ENCODE assay signal across 40 cellular contexts in genomic region chr4:112352736-112353135, GRCh38.
"Had no signal": no experiment of that assay in that cellular context is flagged by ENCODE, and none has a peak within 500 bp of the region (broad histone marks: within the 10 kb centered on the region; RNA-seq: fewer than 3 reads in every experiment).

No MANE protein-coding gene starts in this region.

- H3K4me1 ChIP-seq: adrenal gland, ascending aorta, body of pancreas, breast epithelium had no signal

- H3K27ac Mint-ChIP-seq: activated naive CD4-positive, alpha-beta T cell treated with anti-CD3 and anti-CD28 coated beads for 36 hours; activated naive CD4-positive, alpha-beta T cell treated with anti-CD3 and anti-CD28 coated beads, Interleukin-2, amount 10 ng/mL, durations not matched to agents 7 days and 5 days; activated naive CD4-positive, alpha-beta T cell treated with anti-CD3 and anti-CD28 coated beads, Interleukin-2, amount 50 U/mL, for 24 hours; activated naive CD4-positive, alpha-beta T cell treated with anti-CD3 and anti-CD28 coated beads, Interleukin-2, amount 50 U/mL, for 72 hours; activated naive CD8-positive, alpha-beta T cell; activated naive CD8-positive, alpha-beta T cell treated with anti-CD3 and anti-CD28 coated beads for 36 hours; activated naive CD8-positive, alpha-beta T cell treated with anti-CD3 and anti-CD28 coated beads, Interleukin-2, amount 10 ng/mL, durations not matched to agents 7 days and 5 days; activated naive CD8-positive, alpha-beta T cell treated with anti-CD3 and anti-CD28 coated beads, Interleukin-2, amount 50 U/mL, for 24 hours; activated T-cell treated with anti-CD3 and anti-CD28 coated beads, Interleukin-2, amount 50 U/mL, for 24 hours; activated T-helper 1 cell treated with anti-CD3 and anti-CD28 coated beads, Interleukin-12 subunit alpha, Interleukin-12 subunit beta, Interleukin-2, Interleukin-4 antibody, amounts not matched to agents 30 ng/mL and 10 ng/mL and 1 ng/mL, durations not matched to agents 14 hours and 24 hours and 36 hours; activated T-helper 17 cell treated with anti-CD3 and anti-CD28 coated beads, Interleukin-2, amount 50 U/mL, for 72 hours; activated T-helper 2 cell treated with anti-CD3 and anti-CD28 coated beads, Interferon-gamma antibody, Interleukin-2, Interleukin-4, amounts not matched to agents 10 μg/mL and 5 μg/mL and 100 μg/mL, durations not matched to agents 14 hours and 24 hours and 36 hours; brain had no signal

- H3K4me3 Mint-ChIP-seq: activated naive CD4-positive, alpha-beta T cell treated with anti-CD3 and anti-CD28 coated beads for 36 hours; activated naive CD4-positive, alpha-beta T cell treated with anti-CD3 and anti-CD28 coated beads, Interleukin-2, amount 10 ng/mL, durations not matched to agents 7 days and 5 days; activated naive CD4-positive, alpha-beta T cell treated with anti-CD3 and anti-CD28 coated beads, Interleukin-2, amount 50 U/mL, for 24 hours; activated naive CD8-positive, alpha-beta T cell; activated naive CD8-positive, alpha-beta T cell treated with anti-CD3 and anti-CD28 coated beads for 36 hours; activated naive CD8-positive, alpha-beta T cell treated with anti-CD3 and anti-CD28 coated beads, Interleukin-2, amount 10 ng/mL, durations not matched to agents 7 days and 5 days; activated naive CD8-positive, alpha-beta T cell treated with anti-CD3 and anti-CD28 coated beads, Interleukin-2, amount 50 U/mL, for 24 hours; activated T-cell treated with anti-CD3 and anti-CD28 coated beads, Interleukin-2, amount 50 U/mL, for 24 hours; activated T-cell treated with anti-CD3 and anti-CD28 coated beads, Interleukin-2, amount 50 U/mL, for 4 hours; activated T-cell treated with anti-CD3 and anti-CD28 coated beads, Interleukin-2, amount 50 U/mL, for 72 hours; activated T-helper 1 cell treated with anti-CD3 and anti-CD28 coated beads, Interleukin-12 subunit alpha, Interleukin-12 subunit beta, Interleukin-2, Interleukin-4 antibody, amounts not matched to agents 30 ng/mL and 10 ng/mL and 1 ng/mL, durations not matched to agents 14 hours and 24 hours and 36 hours; activated T-helper 17 cell treated with anti-CD3 and anti-CD28 coated beads, Interleukin-2, amount 50 U/mL, for 72 hours; brain; central memory CD8-positive, alpha-beta T cell had no signal

- H3K4me1 Mint-ChIP-seq: activated naive CD4-positive, alpha-beta T cell treated with anti-CD3 and anti-CD28 coated beads, Interleukin-2, amount 10 ng/mL, durations not matched to agents 7 days and 5 days; activated naive CD8-positive, alpha-beta T cell treated with anti-CD3 and anti-CD28 coated beads for 36 hours; activated naive CD8-positive, alpha-beta T cell treated with anti-CD3 and anti-CD28 coated beads, Interleukin-2, amount 10 ng/mL, durations not matched to agents 7 days and 5 days; activated naive CD8-positive, alpha-beta T cell treated with anti-CD3 and anti-CD28 coated beads, Interleukin-2, amount 50 U/mL, for 24 hours; activated T-helper 17 cell treated with anti-CD3 and anti-CD28 coated beads, Interleukin-2, amount 50 U/mL, for 72 hours; central memory CD8-positive, alpha-beta T cell had no signal

- H3K9me3 ChIP-seq: adrenal gland, ascending aorta, body of pancreas, breast epithelium had no signal

- FAIRE-seq: astrocyte, bronchial epithelial cell had no signal

- H3K27me3 ChIP-seq: adrenal gland, ascending aorta, body of pancreas, brain microvascular endothelial cell, breast epithelium, cardiac muscle cell had no signal

- H3K27me3 Mint-ChIP-seq: activated naive CD4-positive, alpha-beta T cell treated with anti-CD3 and anti-CD28 coated beads, Interleukin-2, amount 10 ng/mL, durations not matched to agents 7 days and 5 days; activated naive CD4-positive, alpha-beta T cell treated with anti-CD3 and anti-CD28 coated beads, Interleukin-2, amount 50 U/mL, for 24 hours; activated naive CD8-positive, alpha-beta T cell; activated naive CD8-positive, alpha-beta T cell treated with anti-CD3 and anti-CD28 coated beads for 36 hours; activated naive CD8-positive, alpha-beta T cell treated with anti-CD3 and anti-CD28 coated beads, Interleukin-2, amount 10 ng/mL, durations not matched to agents 7 days and 5 days; activated naive CD8-positive, alpha-beta T cell treated with anti-CD3 and anti-CD28 coated beads, Interleukin-2, amount 50 U/mL, for 24 hours; activated T-cell treated with anti-CD3 and anti-CD28 coated beads, Interleukin-2, amount 50 U/mL, for 24 hours; activated T-helper 17 cell treated with anti-CD3 and anti-CD28 coated beads, Interleukin-2, amount 50 U/mL, for 72 hours had no signal

- ATAC-seq: activated naive CD4-positive, alpha-beta T cell treated with anti-CD3 and anti-CD28 coated beads, Interleukin-2, amount 50 U/mL, for 72 hours; activated naive CD8-positive, alpha-beta T cell treated with anti-CD3 and anti-CD28 coated beads, Interleukin-2, amount 50 U/mL, for 24 hours; activated T-cell treated with anti-CD3 and anti-CD28 coated beads, Interleukin-2, amount 50 U/mL, for 4 hours; activated T-cell treated with anti-CD3 and anti-CD28 coated beads, Interleukin-2, amount 50 U/mL, for 72 hours; activated T-helper 17 cell treated with anti-CD3 and anti-CD28 coated beads, Interleukin-2, amount 50 U/mL, for 72 hours; body of pancreas had no signal

- DNase-seq: activated effector memory CD4-positive, alpha-beta T cell treated with anti-CD3 and anti-CD28 coated beads, Interleukin-2, amount 50 U/mL, for 16 hours; activated effector memory CD4-positive, alpha-beta T cell treated with Interleukin-2 at 50 U/mL for 16 hours; activated gamma-delta T cell; activated gamma-delta T cell treated with Interleukin-2 at 50 U/mL for 16 hours; activated naive CD4-positive, alpha-beta T cell; activated naive CD4-positive, alpha-beta T cell treated with anti-CD3 and anti-CD28 coated beads for 36 hours; activated naive CD4-positive, alpha-beta T cell treated with anti-CD3 and anti-CD28 coated beads, Interleukin-2, amount 10 ng/mL, durations not matched to agents 7 days and 5 days; activated naive CD4-positive, alpha-beta T cell treated with anti-CD3 and anti-CD28 coated beads, Interleukin-2, amount 50 U/mL, for 16 hours; activated naive CD4-positive, alpha-beta T cell treated with Interleukin-2 at 50 U/mL for 16 hours; activated naive CD8-positive, alpha-beta T cell treated with anti-CD3 and anti-CD28 coated beads for 36 hours; activated naive CD8-positive, alpha-beta T cell treated with anti-CD3 and anti-CD28 coated beads, Interleukin-2, amount 10 ng/mL, durations not matched to agents 7 days and 5 days; activated naive CD8-positive, alpha-beta T cell treated with anti-CD3 and anti-CD28 coated beads, Interleukin-2, amount 50 U/mL, for 24 hours; activated T-cell treated with anti-CD3 and anti-CD28 coated beads, Interleukin-2, amount 50 U/mL, for 1 hour; activated T-cell treated with anti-CD3 and anti-CD28 coated beads, Interleukin-2, amount 50 U/mL, for 24 hours; activated T-cell treated with anti-CD3 and anti-CD28 coated beads, Interleukin-2, amount 50 U/mL, for 4 hours; activated T-cell treated with anti-CD3 and anti-CD28 coated beads, Interleukin-2, amount 50 U/mL, for 48 hours; activated T-cell treated with anti-CD3 and anti-CD28 coated beads, Interleukin-2, amount 50 U/mL, for 72 hours; adrenal gland; amniotic stem cell; amygdala; anterior cingulate cortex; aorta; body of pancreas; brain microvascular endothelial cell; caudate nucleus; central memory CD4-positive, alpha-beta T cell; cerebellar nuclear complex had no signal

- H3K4me3 ChIP-seq: adrenal gland, ascending aorta, body of pancreas, breast epithelium, cardiac muscle cell had no signal

- H3K27ac ChIP-seq: adrenal gland, ascending aorta, body of pancreas, brain microvascular endothelial cell, breast epithelium, cardiac muscle cell had no signal

- H3K36me3 ChIP-seq: adrenal gland, brain microvascular endothelial cell, breast epithelium, cardiac muscle cell had no signal
